ENCODE assay signal across 1 cellular context in the genomic region with DNA sequence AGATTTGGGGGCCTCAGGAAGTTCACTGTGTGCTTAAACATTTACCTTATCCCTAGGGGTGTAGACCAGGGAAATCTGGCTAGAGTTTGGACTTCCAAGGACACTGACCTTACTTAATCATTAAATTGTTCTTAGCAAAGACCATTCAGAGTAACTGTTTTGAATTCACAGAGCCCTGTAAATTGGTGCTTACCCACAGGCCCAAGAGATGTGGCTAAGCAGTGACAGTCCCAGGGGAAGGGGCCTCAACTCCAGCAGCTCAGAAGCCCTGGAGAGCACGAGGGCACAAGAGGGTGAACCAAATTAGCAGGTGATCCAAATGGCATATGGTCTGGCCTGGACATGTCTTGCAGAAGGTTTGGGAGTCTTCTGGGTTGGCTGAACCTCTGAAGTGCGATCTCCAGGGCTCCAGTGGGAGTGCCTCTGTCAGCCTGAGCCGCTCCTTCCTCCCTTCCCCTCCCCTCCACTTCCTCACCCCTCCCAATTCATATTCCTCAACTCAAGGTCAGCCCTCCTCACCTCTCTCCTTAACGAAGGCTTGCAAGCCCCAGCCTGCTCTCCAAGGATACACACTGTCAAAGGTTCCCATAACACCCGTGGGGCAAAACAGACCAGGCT.
TF ChIP-seq lines count a peak whose summit lies in the region.

No MANE protein-coding gene starts in this region.

TF ChIP-seq in HepG2, 621 proteins besides CTCF, POLR2A, EP300 and RAD21 (continued from another document):
- TF ChIP-seq ZHX1 (CRISPR knock-in tag; IDR thresholded peaks at IDR 0.05; ENCODE audit: low read depth) (no peak), SP4 (CRISPR knock-in tag; IDR thresholded peaks at IDR 0.05) (peak; percentile 53; the same call in 1 of the 2 replicates), PHF8 (CRISPR knock-in tag; IDR thresholded peaks at IDR 0.05) (peak; percentile 6; the same call in 1 of the 2 replicates), ZNF34 (CRISPR knock-in tag; IDR thresholded peaks at IDR 0.05; ENCODE audit: borderline replicate concordance) (no peak), ZNF749 (CRISPR knock-in tag; IDR thresholded peaks at IDR 0.05; ENCODE audit: borderline replicate concordance) (no peak), ZNF263 (CRISPR knock-in tag; IDR thresholded peaks at IDR 0.05) (no peak), ZNF207 (IDR thresholded peaks at IDR 0.05; ENCODE audit: borderline replicate concordance) (no peak), BRD4 (CRISPR knock-in tag; IDR thresholded peaks at IDR 0.05) (0 out of 2 replicates have a peak, but pooled peaks have one; percentile 2), SIX4 (CRISPR knock-in tag; IDR thresholded peaks at IDR 0.05) (no peak), PHB2 (IDR thresholded peaks at IDR 0.05; ENCODE audit: partially characterized antibody) (no peak), SSRP1 (CRISPR knock-in tag; IDR thresholded peaks at IDR 0.05) (no peak), ZFX (CRISPR knock-in tag; IDR thresholded peaks at IDR 0.05; ENCODE audit: low read depth) (peak; percentile 63), RARA (CRISPR knock-in tag; IDR thresholded peaks at IDR 0.05) (peak; percentile 34; the same call in 1 of the 2 replicates), ZNF431 (CRISPR knock-in tag; IDR thresholded peaks at IDR 0.05; ENCODE audit: borderline replicate concordance, low read depth) (no peak), ZNF556 (CRISPR knock-in tag; IDR thresholded peaks at IDR 0.05; ENCODE audit: borderline replicate concordance) (no peak), ZBTB7A (CRISPR knock-in tag; IDR thresholded peaks at IDR 0.05) (no peak), ZNF672 (CRISPR knock-in tag; IDR thresholded peaks at IDR 0.05) (no peak), ZNF317 (CRISPR knock-in tag; IDR thresholded peaks at IDR 0.05) (no peak), ZFP36 (IDR thresholded peaks at IDR 0.05; ENCODE audit: borderline replicate concordance, low read depth, low read length, partially characterized antibody) (no peak), ZNF280B (CRISPR knock-in tag; IDR thresholded peaks at IDR 0.05; ENCODE audit: borderline replicate concordance) (0 out of 2 replicates have a peak, but pooled peaks have one; percentile 35), ATF2 (CRISPR knock-in tag; IDR thresholded peaks at IDR 0.05) (no peak)
- TF ChIP-seq, protein P1, sequence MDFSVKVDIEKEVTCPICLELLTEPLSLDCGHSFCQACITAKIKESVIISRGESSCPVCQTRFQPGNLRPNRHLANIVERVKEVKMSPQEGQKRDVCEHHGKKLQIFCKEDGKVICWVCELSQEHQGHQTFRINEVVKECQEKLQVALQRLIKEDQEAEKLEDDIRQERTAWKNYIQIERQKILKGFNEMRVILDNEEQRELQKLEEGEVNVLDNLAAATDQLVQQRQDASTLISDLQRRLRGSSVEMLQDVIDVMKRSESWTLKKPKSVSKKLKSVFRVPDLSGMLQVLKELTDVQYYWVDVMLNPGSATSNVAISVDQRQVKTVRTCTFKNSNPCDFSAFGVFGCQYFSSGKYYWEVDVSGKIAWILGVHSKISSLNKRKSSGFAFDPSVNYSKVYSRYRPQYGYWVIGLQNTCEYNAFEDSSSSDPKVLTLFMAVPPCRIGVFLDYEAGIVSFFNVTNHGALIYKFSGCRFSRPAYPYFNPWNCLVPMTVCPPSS (IDR thresholded peaks at IDR 0.05): no peak
